Comparison of ENCODE assay signal across 1 cellular context in the genomic region with DNA sequence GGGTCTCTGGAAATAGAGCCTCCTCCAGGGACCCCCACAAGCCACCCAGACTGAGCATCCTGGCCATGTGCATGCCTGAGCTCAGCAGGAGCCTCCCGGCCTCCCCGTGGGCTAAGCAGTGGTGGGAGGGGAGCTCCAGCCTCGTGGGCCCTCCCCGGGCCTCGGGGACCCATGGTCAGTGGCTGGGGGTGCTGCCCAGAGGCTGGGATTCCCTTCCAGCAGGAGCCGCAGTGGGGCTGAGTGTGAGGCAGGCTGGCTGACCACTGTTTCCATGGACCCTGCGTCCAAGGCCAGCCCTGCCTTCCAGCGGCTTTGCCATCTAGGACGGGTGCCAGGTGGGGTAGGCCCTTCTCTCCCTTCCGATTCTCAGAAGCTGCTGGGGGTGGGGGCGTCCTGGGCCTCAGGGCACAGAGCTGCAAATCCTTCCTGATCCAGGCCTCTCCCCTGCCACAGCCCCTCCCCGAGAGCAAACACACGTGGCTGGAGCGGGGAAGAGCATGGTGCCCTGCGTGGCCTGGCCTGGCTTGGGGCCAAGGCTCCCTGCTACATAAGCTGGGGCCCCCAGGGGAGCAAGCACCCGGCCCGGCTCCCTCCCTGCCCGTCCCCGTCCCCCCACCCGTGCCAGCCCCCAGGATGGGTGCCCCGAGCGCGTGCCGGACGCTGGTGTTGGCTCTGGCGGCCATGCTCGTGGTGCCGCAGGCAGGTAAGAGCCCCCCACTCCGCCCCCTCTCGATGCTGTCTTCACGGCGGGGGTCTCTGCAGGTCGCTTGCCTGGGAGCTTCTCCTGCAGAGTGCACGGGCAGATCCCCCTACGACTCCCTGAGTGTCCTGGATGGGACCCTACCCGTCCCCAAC.
TF ChIP-seq lines count a peak whose summit lies in the region.

A gene with protein sequence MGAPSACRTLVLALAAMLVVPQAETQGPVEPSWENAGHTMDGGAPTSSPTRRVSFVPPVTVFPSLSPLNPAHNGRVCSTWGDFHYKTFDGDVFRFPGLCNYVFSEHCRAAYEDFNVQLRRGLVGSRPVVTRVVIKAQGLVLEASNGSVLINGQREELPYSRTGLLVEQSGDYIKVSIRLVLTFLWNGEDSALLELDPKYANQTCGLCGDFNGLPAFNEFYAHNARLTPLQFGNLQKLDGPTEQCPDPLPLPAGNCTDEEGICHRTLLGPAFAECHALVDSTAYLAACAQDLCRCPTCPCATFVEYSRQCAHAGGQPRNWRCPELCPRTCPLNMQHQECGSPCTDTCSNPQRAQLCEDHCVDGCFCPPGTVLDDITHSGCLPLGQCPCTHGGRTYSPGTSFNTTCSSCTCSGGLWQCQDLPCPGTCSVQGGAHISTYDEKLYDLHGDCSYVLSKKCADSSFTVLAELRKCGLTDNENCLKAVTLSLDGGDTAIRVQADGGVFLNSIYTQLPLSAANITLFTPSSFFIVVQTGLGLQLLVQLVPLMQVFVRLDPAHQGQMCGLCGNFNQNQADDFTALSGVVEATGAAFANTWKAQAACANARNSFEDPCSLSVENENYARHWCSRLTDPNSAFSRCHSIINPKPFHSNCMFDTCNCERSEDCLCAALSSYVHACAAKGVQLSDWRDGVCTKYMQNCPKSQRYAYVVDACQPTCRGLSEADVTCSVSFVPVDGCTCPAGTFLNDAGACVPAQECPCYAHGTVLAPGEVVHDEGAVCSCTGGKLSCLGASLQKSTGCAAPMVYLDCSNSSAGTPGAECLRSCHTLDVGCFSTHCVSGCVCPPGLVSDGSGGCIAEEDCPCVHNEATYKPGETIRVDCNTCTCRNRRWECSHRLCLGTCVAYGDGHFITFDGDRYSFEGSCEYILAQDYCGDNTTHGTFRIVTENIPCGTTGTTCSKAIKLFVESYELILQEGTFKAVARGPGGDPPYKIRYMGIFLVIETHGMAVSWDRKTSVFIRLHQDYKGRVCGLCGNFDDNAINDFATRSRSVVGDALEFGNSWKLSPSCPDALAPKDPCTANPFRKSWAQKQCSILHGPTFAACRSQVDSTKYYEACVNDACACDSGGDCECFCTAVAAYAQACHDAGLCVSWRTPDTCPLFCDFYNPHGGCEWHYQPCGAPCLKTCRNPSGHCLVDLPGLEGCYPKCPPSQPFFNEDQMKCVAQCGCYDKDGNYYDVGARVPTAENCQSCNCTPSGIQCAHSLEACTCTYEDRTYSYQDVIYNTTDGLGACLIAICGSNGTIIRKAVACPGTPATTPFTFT (N-terminal part only) (plus strand): TSS at position 576 of the 855 bp plus-strand sequence. CDS start 58 bp downstream, at position 634.

TF ChIP-seq in HepG2, 621 proteins besides CTCF, POLR2A, EP300 and RAD21 (continued from another document and continues in another):
- TF ChIP-seq, protein P1, sequence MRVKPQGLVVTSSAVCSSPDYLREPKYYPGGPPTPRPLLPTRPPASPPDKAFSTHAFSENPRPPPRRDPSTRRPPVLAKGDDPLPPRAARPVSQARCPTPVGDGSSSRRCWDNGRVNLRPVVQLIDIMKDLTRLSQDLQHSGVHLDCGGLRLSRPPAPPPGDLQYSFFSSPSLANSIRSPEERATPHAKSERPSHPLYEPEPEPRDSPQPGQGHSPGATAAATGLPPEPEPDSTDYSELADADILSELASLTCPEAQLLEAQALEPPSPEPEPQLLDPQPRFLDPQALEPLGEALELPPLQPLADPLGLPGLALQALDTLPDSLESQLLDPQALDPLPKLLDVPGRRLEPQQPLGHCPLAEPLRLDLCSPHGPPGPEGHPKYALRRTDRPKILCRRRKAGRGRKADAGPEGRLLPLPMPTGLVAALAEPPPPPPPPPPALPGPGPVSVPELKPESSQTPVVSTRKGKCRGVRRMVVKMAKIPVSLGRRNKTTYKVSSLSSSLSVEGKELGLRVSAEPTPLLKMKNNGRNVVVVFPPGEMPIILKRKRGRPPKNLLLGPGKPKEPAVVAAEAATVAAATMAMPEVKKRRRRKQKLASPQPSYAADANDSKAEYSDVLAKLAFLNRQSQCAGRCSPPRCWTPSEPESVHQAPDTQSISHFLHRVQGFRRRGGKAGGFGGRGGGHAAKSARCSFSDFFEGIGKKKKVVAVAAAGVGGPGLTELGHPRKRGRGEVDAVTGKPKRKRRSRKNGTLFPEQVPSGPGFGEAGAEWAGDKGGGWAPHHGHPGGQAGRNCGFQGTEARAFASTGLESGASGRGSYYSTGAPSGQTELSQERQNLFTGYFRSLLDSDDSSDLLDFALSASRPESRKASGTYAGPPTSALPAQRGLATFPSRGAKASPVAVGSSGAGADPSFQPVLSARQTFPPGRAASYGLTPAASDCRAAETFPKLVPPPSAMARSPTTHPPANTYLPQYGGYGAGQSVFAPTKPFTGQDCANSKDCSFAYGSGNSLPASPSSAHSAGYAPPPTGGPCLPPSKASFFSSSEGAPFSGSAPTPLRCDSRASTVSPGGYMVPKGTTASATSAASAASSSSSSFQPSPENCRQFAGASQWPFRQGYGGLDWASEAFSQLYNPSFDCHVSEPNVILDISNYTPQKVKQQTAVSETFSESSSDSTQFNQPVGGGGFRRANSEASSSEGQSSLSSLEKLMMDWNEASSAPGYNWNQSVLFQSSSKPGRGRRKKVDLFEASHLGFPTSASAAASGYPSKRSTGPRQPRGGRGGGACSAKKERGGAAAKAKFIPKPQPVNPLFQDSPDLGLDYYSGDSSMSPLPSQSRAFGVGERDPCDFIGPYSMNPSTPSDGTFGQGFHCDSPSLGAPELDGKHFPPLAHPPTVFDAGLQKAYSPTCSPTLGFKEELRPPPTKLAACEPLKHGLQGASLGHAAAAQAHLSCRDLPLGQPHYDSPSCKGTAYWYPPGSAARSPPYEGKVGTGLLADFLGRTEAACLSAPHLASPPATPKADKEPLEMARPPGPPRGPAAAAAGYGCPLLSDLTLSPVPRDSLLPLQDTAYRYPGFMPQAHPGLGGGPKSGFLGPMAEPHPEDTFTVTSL (CRISPR knock-in tag; IDR thresholded peaks at IDR 0.05; ENCODE audit: borderline replicate concordance) = no peak
- TF ChIP-seq ZBTB26 (CRISPR knock-in tag; IDR thresholded peaks at IDR 0.05; ENCODE audit: borderline replicate concordance) (no peak), E2F1 (CRISPR knock-in tag; IDR thresholded peaks at IDR 0.05) (no peak), NFYB (CRISPR knock-in tag; IDR thresholded peaks at IDR 0.05) (no peak), ZMYM3 (CRISPR knock-in tag; IDR thresholded peaks at IDR 0.05) (no peak), HDAC1 (CRISPR knock-in tag; IDR thresholded peaks at IDR 0.05) (0 out of 2 replicates have a peak, but pooled peaks have one; percentile 45), FOSL2 (CRISPR knock-in tag; IDR thresholded peaks at IDR 0.05) (no peak), ZNF441 (CRISPR knock-in tag; IDR thresholded peaks at IDR 0.05; ENCODE audit: borderline replicate concordance) (no peak)
- TF ChIP-seq, protein P2, sequence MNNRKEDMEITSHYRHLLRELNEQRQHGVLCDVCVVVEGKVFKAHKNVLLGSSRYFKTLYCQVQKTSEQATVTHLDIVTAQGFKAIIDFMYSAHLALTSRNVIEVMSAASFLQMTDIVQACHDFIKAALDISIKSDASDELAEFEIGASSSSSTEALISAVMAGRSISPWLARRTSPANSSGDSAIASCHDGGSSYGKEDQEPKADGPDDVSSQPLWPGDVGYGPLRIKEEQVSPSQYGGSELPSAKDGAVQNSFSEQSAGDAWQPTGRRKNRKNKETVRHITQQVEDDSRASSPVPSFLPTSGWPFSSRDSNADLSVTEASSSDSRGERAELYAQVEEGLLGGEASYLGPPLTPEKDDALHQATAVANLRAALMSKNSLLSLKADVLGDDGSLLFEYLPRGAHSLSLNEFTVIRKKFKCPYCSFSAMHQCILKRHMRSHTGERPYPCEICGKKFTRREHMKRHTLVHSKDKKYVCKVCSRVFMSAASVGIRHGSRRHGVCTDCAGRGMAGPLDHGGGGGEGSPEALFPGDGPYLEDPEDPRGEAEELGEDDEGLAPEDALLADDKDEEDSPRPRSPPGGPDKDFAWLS (CRISPR knock-in tag; IDR thresholded peaks at IDR 0.05; ENCODE audit: borderline replicate concordance) = no peak
- TF ChIP-seq, protein P3, sequence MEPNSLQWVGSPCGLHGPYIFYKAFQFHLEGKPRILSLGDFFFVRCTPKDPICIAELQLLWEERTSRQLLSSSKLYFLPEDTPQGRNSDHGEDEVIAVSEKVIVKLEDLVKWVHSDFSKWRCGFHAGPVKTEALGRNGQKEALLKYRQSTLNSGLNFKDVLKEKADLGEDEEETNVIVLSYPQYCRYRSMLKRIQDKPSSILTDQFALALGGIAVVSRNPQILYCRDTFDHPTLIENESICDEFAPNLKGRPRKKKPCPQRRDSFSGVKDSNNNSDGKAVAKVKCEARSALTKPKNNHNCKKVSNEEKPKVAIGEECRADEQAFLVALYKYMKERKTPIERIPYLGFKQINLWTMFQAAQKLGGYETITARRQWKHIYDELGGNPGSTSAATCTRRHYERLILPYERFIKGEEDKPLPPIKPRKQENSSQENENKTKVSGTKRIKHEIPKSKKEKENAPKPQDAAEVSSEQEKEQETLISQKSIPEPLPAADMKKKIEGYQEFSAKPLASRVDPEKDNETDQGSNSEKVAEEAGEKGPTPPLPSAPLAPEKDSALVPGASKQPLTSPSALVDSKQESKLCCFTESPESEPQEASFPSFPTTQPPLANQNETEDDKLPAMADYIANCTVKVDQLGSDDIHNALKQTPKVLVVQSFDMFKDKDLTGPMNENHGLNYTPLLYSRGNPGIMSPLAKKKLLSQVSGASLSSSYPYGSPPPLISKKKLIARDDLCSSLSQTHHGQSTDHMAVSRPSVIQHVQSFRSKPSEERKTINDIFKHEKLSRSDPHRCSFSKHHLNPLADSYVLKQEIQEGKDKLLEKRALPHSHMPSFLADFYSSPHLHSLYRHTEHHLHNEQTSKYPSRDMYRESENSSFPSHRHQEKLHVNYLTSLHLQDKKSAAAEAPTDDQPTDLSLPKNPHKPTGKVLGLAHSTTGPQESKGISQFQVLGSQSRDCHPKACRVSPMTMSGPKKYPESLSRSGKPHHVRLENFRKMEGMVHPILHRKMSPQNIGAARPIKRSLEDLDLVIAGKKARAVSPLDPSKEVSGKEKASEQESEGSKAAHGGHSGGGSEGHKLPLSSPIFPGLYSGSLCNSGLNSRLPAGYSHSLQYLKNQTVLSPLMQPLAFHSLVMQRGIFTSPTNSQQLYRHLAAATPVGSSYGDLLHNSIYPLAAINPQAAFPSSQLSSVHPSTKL (CRISPR knock-in tag; IDR thresholded peaks at IDR 0.05) = no peak
- TF ChIP-seq, protein P4, sequence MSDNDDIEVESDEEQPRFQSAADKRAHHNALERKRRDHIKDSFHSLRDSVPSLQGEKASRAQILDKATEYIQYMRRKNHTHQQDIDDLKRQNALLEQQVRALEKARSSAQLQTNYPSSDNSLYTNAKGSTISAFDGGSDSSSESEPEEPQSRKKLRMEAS (IDR thresholded peaks at IDR 0.05) = peak; percentile 67
